16 cellular contexts compared by ENCODE assay signal in genomic region chrX:27889878-27890277, GRCh38.
A peak's percentile ranks its signal among the peaks of the same experiment; 100 is the strongest.
DNase-seq lines count a peak whose midpoint lies in the region; ATAC-seq, FAIRE-seq and TF ChIP-seq lines count a peak whose summit lies in the region.
"Had no signal": no experiment of that assay in that cellular context is flagged by ENCODE, and none has a peak within 500 bp of the region (broad histone marks: within the 10 kb centered on the region; RNA-seq: fewer than 3 reads in every experiment).

No MANE protein-coding gene starts in this region.

- ATAC-seq in HCT116: no peak
- peak; percentile 57 for ATAC-seq in PC-3
- no peak for ATAC-seq in GM21528 (IDR thresholded peaks at IDR 0.05; ENCODE audit: low FRiP score, unreplicated experiment)

- H3K9me3 ChIP-seq in HCT116 (ENCODE audit: control insufficient read depth in 1 of 2, insufficient read depth in 1 of 2, low read depth in 1 of 2, low read length in 2 of 2) (no peaks in the 10 kb centered on the region), PC-3 (ENCODE audit: low read length) (no peaks in the 10 kb centered on the region), astrocyte (ENCODE audit: insufficient read depth, low read depth, low read length) (no peaks in the 10 kb centered on the region)
- no peaks in the 10 kb centered on the region for H3K9me3 ChIP-seq in CD8-positive, alpha-beta memory T cell (ENCODE audit: low read length)
- H3K9me3 ChIP-seq: BE2C had no signal

- H3K79me2 ChIP-seq in HCT116 (ENCODE audit: insufficient read depth, low read length) (no peaks in the 10 kb centered on the region), PC-3 (ENCODE audit: low read length) (no peaks in the 10 kb centered on the region), astrocyte (ENCODE audit: insufficient read depth, low read length) (no peaks in the 10 kb centered on the region)

- H3K27me3 ChIP-seq in HCT116 (ENCODE audit: insufficient read depth, low read length): no peaks in the 10 kb centered on the region
- no peaks in the 10 kb centered on the region for H3K27me3 ChIP-seq in PC-3 (ENCODE audit: low read length)
- H3K27me3 ChIP-seq in astrocyte (ENCODE audit: insufficient read depth, low read length): no peaks in the 10 kb centered on the region
- no peaks in the 10 kb centered on the region for H3K27me3 ChIP-seq in CD8-positive, alpha-beta memory T cell (ENCODE audit: insufficient read depth, low read length, poor library complexity, severe bottlenecking)
- H3K27me3 ChIP-seq: BE2C had no signal

- peak overlapping the region; percentile 93 for H2AFZ ChIP-seq in HCT116 (ENCODE audit: low read depth, low read length, poor library complexity, severe bottlenecking)
- H2AFZ ChIP-seq in PC-3 (ENCODE audit: low read length): 0 out of 2 replicates have a peak overlapping the region, but pooled peaks have one; percentile 12
- H2AFZ ChIP-seq in astrocyte (ENCODE audit: low read depth, low read length): no peak overlapping the region

- H3K9ac ChIP-seq in HCT116 (ENCODE audit: low read length) (no peak overlapping the region), PC-3 (ENCODE audit: low read length) (no peak overlapping the region), astrocyte (ENCODE audit: low read length) (no peak overlapping the region)

- H3K27ac Mint-ChIP-seq in astrocyte (ENCODE audit: unreplicated experiment): no peak overlapping the region
- H3K27ac Mint-ChIP-seq in CD8-positive, alpha-beta memory T cell: no peak overlapping the region

- BruUV-seq in HCT116 (replicated peaks; lab: Mats Ljungman, UMichigan) (no TSS peak), PC-3 (replicated peaks; lab: Mats Ljungman, UMichigan) (no TSS peak)

- POLR2A ChIA-PET in HCT116 (lab: Charles Lee) (no interaction called here), PC-3 (lab: Charles Lee; ENCODE audit: unreplicated experiment) (interaction anchor here (0.7 kb wide), 1 partner anchor 119 kb away, joined by 6 read pairs; no protein-coding TSS in a partner anchor)
- POLR2A ChIA-PET in CD8-positive, alpha-beta memory T cell (lab: Charles Lee): no interaction called here

- H3K4me1 ChIP-seq in HCT116 (ENCODE audit: control insufficient read depth in 1 of 2, insufficient read depth in 2 of 2, low read length in 2 of 2): peaks cover 0 to 15% of the 10 kb centered on the region in 2 experiments; a peak in 2 of 4 replicates
- peaks cover 15% of the 10 kb centered on the region for H3K4me1 ChIP-seq in PC-3 (ENCODE audit: insufficient read depth, low read length)
- H3K4me1 ChIP-seq in astrocyte (ENCODE audit: insufficient read depth, low read length): no peaks in the 10 kb centered on the region
- no peaks in the 10 kb centered on the region for H3K4me1 ChIP-seq in CD8-positive, alpha-beta memory T cell (ENCODE audit: insufficient read depth, low read length)
- H3K4me1 ChIP-seq: BE2C had no signal

- H4K20me1 ChIP-seq in HCT116 (ENCODE audit: insufficient read depth) (no peaks in the 10 kb centered on the region), PC-3 (ENCODE audit: low read length) (no peaks in the 10 kb centered on the region), astrocyte (ENCODE audit: insufficient read depth, low read length) (no peaks in the 10 kb centered on the region)

- CTCF ChIA-PET in HCT116 (lab: Charles Lee) (no interaction called here), PC-3 (lab: Charles Lee) (no interaction called here)
- CTCF ChIA-PET in CD8-positive, alpha-beta memory T cell (lab: Charles Lee): no interaction called here

- FAIRE-seq in astrocyte (lab: Jason Lieb, UNC): peak; percentile 82

- H3K36me3 ChIP-seq in HCT116 (ENCODE audit: control insufficient read depth in 1 of 2, insufficient read depth in 2 of 2, low read length in 2 of 2) (no peaks in the 10 kb centered on the region), PC-3 (ENCODE audit: low read depth, low read length) (no peaks in the 10 kb centered on the region), astrocyte (ENCODE audit: insufficient read depth, low read length) (no peaks in the 10 kb centered on the region)
- no peaks in the 10 kb centered on the region for H3K36me3 ChIP-seq in CD8-positive, alpha-beta memory T cell (ENCODE audit: insufficient read depth, low read length)
- H3K36me3 ChIP-seq: BE2C had no signal

- H3K4me2 ChIP-seq in HCT116 (ENCODE audit: low read length) (peak overlapping the region; percentile 55), PC-3 (ENCODE audit: low read length) (peak overlapping the region; percentile 61), astrocyte (ENCODE audit: low read length) (peak overlapping the region; percentile 46)

- H3K27me3 Mint-ChIP-seq in astrocyte (ENCODE audit: low read depth, unreplicated experiment): no peaks in the 10 kb centered on the region
- no peaks in the 10 kb centered on the region for H3K27me3 Mint-ChIP-seq in CD8-positive, alpha-beta memory T cell

- no peaks in the 10 kb centered on the region for H3K9me3 Mint-ChIP-seq in astrocyte (ENCODE audit: unreplicated experiment)
- H3K9me3 Mint-ChIP-seq in CD8-positive, alpha-beta memory T cell: peaks cover 0 to 11% (median 3%) of the 10 kb centered on the region in 5 donors

- TF ChIP-seq POLR2A in HCT116 (IDR thresholded peaks at IDR 0.05; ENCODE audit: borderline replicate concordance, extremely low read depth, insufficient read depth, insufficient read length): no peak

- no peaks in the 10 kb centered on the region for H3F3A ChIP-seq in PC-3 (ENCODE audit: low read length, unreplicated experiment)

- H3K4me3 ChIP-seq in HCT116 (replicated peaks in 1 of 2; ENCODE audit: low read depth in 1 of 2, low read length in 2 of 2) (0 out of 4 replicates have a peak overlapping the region, but pooled peaks of 1 of the 2 experiments have one; percentile 30), PC-3 (ENCODE audit: low read length) (no peak overlapping the region), astrocyte (ENCODE audit: insufficient read depth, low read depth, low read length) (no peak overlapping the region)
- no peak overlapping the region for H3K4me3 ChIP-seq in CD8-positive, alpha-beta memory T cell (ENCODE audit: low read length)
- H3K4me3 ChIP-seq: SK-N-MC had no signal

- H3K4me3 Mint-ChIP-seq in astrocyte (ENCODE audit: unreplicated experiment): no peak overlapping the region
- H3K4me3 Mint-ChIP-seq in CD8-positive, alpha-beta memory T cell: no peak overlapping the region

- TF ChIP-seq CTCF in HCT116 (IDR thresholded peaks at IDR 0.05 in 2 of 3, conservative IDR thresholded peaks at IDR 0.05 in 1 of 3; ENCODE audit: borderline replicate concordance in 1 of 3, insufficient read depth in 1 of 3, low read depth in 2 of 3, low read length in 2 of 3): no peak
- TF ChIP-seq CTCF in PC-3 (conservative IDR thresholded peaks at IDR 0.05; ENCODE audit: low read depth, low read length): no peak
- no peak for TF ChIP-seq CTCF in astrocyte (IDR thresholded peaks at IDR 0.05; ENCODE audit: insufficient read depth, low read depth, low read length)

- DNase-seq in HCT116 (ENCODE audit: low read depth, low spot score) (no peak), PC-3 (no peak), astrocyte (ENCODE audit: low read depth) (no peak), iris pigment epithelial cell (ENCODE audit: low read depth) (peak; percentile 3)
- no peak for DNase-seq in activated CD8-positive, alpha-beta memory T cell treated with anti-CD3 and anti-CD28 coated beads, Interleukin-2, amount 50 U/mL, for 4 hours
- no peak for DNase-seq in CD8-positive, alpha-beta memory T cell
- DNase-seq: BE2C, DMS79, MM.1S, NCI-H1092, NCI-H1436, NCI-H1930, NCI-H510A treated with DMSO at 0.1 percent for 48 hours, Right ventricle myocardium superior had no signal

- H3K4me1 Mint-ChIP-seq in astrocyte (ENCODE audit: low read depth, unreplicated experiment): peaks cover 12% of the 10 kb centered on the region
- H3K4me1 Mint-ChIP-seq in CD8-positive, alpha-beta memory T cell: no peaks in the 10 kb centered on the region

- intact Hi-C loops in HCT116 (cut with micrococcal nuclease): no loop called here
- intact Hi-C loops in PC-3 (cut with micrococcal nuclease): no loop called here

- H3K9me2 ChIP-seq in HCT116 (ENCODE audit: insufficient read depth): no peaks in the 10 kb centered on the region
- no peaks in the 10 kb centered on the region for H3K9me2 ChIP-seq in PC-3 (replicated peaks; ENCODE audit: low read length)

- no peak overlapping the region for H3K27ac ChIP-seq in HCT116 (ENCODE audit: low read depth, low read length)
- H3K27ac ChIP-seq in PC-3 (ENCODE audit: low read length): peak overlapping the region; percentile 51
- peak overlapping the region; percentile 6 for H3K27ac ChIP-seq in astrocyte (ENCODE audit: low read depth, low read length)
- H3K27ac ChIP-seq in CD8-positive, alpha-beta memory T cell (ENCODE audit: low read depth, low read length): no peak overlapping the region
- H3K27ac ChIP-seq: SK-N-MC had no signal

- RAD21 ChIA-PET in HCT116 (lab: Charles Lee; ENCODE audit: low non-redundant PET in 1 of 2, low total read pairs in 2 of 2, uncharacterized antibody in 2 of 2, unreplicated experiment in 2 of 2): no interaction called here

- no peak for TF ChIP-seq RAD21 in HCT116 (IDR thresholded peaks at IDR 0.05; ENCODE audit: low read depth)

- H3K36me3 Mint-ChIP-seq in astrocyte (ENCODE audit: low read depth, unreplicated experiment): no peaks in the 10 kb centered on the region
- H3K36me3 Mint-ChIP-seq in CD8-positive, alpha-beta memory T cell: no peaks in the 10 kb centered on the region

TF ChIP-seq in HCT116, 20 proteins besides CTCF, POLR2A, EP300 and RAD21:
- TF ChIP-seq SP1 (IDR thresholded peaks at IDR 0.05; ENCODE audit: low read depth) (no peak), POLR2AphosphoS5 (IDR thresholded peaks at IDR 0.05; ENCODE audit: low read depth, low read length) (no peak), ZFX (IDR thresholded peaks at IDR 0.05) (no peak), SIN3A (IDR thresholded peaks at IDR 0.05; ENCODE audit: low read depth) (no peak)

Comparison
In these comparisons a context has a peak if more than half of its experiments do, and no peak if none do; other contexts are left out.
1. H3K27ac ChIP-seq: peak in PC-3 (single experiment) and astrocyte (single experiment); none in HCT116 (single experiment) and CD8-positive, alpha-beta memory T cell (single experiment).
2. Peak in every context shown above with its lines, with median percentiles within 50 percentile points of each other: H3K4me2 ChIP-seq.